Comparison of ENCODE assay signal across 9 cellular contexts in the genomic region with DNA sequence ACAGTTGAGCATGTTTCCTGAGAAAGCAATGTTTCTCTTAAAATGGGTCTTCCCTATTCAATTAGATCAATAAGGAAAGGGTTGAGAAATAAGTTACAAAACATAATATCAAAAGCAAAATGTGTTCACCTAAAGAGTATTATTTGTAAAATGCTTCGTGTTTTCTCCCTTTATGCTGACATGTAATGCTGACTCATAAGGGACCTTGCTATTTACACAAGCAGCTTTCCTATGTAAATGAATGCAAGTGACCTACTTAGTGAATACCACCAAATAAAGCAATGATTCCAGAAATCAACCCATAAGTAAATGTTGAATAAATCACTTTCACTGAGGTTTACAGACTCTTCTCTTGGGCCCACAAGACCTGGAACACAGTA.
A peak's percentile ranks its signal among the peaks of the same experiment; 100 is the strongest.
DNase-seq lines count a peak whose midpoint lies in the region; ATAC-seq, FAIRE-seq and TF ChIP-seq lines count a peak whose summit lies in the region.
"Had no signal": no experiment of that assay in that cellular context is flagged by ENCODE, and none has a peak within 500 bp of the region (broad histone marks: within the 10 kb centered on the region; RNA-seq: fewer than 3 reads in every experiment).

No MANE protein-coding gene starts in this region.

- peak; percentile 69 for DNase-seq in astrocyte of the hippocampus (ENCODE audit: low read depth, low spot score)
- DNase-seq in pancreas, result no peak
- DNase-seq in NCI-H345 (lab: John Stamatoyannopoulos, UW), result no peak
- no peak for DNase-seq in NCI-H187 treated with DMSO at 0.1 percent for 48 hours (lab: John Stamatoyannopoulos, UW)
- DNase-seq in Peyer's patch, result no peak
- DNase-seq in OCI-M1 (lab: John Stamatoyannopoulos, UW), result no peak
- DNase-seq: activated T-cell treated with anti-CD3 and anti-CD28 coated beads, Interleukin-2, amount 50 U/mL, for 4 hours had no signal

- H3K36me3 ChIP-seq in pancreas (no peaks in the 10 kb centered on the region), Peyer's patch (no peaks in the 10 kb centered on the region)

- ATAC-seq in GM19035 (IDR thresholded peaks at IDR 0.05; ENCODE audit: unreplicated experiment) (peak; percentile 80), HG03064 (IDR thresholded peaks at IDR 0.05; ENCODE audit: low read depth, unreplicated experiment) (peak; percentile 53), pancreas (peak; percentile 78 to 83 (median 82))
- ATAC-seq: activated T-cell treated with anti-CD3 and anti-CD28 coated beads, Interleukin-2, amount 50 U/mL, for 4 hours had no signal

- intact Hi-C loops in pancreas (cut with DNase I), result no loop called here

- no peak overlapping the region for H3K27ac ChIP-seq in pancreas
- no peak overlapping the region for H3K27ac ChIP-seq in Peyer's patch

- TF ChIP-seq CTCF in pancreas (IDR thresholded peaks at IDR 0.05), result no peak
- TF ChIP-seq CTCF in Peyer's patch (IDR thresholded peaks at IDR 0.05), result no peak

- FAIRE-seq in pancreas (lab: Jason Lieb, UNC), result no peak

- TF ChIP-seq POLR2A in Peyer's patch (IDR thresholded peaks at IDR 0.05), result no peak

- H3K4me1 ChIP-seq in pancreas, result peaks cover 0 to 10% (median 0%) of the 10 kb centered on the region in 3 donors
- peaks cover 0 to 13% (median 0%) of the 10 kb centered on the region in 4 donors for H3K4me1 ChIP-seq in Peyer's patch

- H3K27me3 ChIP-seq in pancreas, result no peaks in the 10 kb centered on the region
- H3K27me3 ChIP-seq in Peyer's patch, result no peaks in the 10 kb centered on the region

- H3K4me3 ChIP-seq in pancreas (no peak overlapping the region), Peyer's patch (no peak overlapping the region)

- H3K9me3 ChIP-seq in pancreas (no peaks in the 10 kb centered on the region), Peyer's patch (no peaks in the 10 kb centered on the region)

- 23 to 24% methylated on average over 1 of the region's 1 CpG for WGBS in pancreas, 2 donors
